24 cellular contexts compared by ENCODE assay signal in the genomic region with DNA sequence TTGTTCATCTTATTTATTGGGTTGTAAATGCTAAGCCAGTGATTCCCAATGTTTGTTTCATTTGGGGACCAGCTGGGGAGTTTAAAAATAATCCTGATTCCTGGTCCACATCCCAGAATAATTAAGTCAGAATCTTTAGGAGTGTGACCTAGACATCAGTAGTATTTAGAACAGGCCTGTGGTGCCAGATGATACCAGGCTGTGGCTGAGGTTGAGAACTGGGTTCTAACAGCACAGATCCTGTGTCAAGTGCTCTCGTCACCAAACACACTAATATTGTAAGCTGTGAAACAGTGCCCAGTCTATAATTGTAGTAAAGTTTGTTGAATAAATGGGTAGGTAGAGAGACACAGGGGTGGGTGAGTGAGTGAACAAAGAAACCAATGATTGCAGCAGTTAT.
"Had no signal": no experiment of that assay in that cellular context is flagged by ENCODE, and none has a peak within 500 bp of the region (broad histone marks: within the 10 kb centered on the region; RNA-seq: fewer than 3 reads in every experiment).

No MANE protein-coding gene starts in this region.

- H3K27ac Mint-ChIP-seq: activated CD4-positive, alpha-beta memory T cell treated with anti-CD3 and anti-CD28 coated beads for 36 hours; activated CD4-positive, alpha-beta T cell treated with anti-CD3 and anti-CD28 coated beads, Interleukin-2, amount 10 ng/mL, durations not matched to agents 7 days and 5 days; activated naive CD4-positive, alpha-beta T cell treated with anti-CD3 and anti-CD28 coated beads, Interleukin-2, amount 50 U/mL, for 72 hours; T-helper 17 cell had no signal

- H3K27me3 ChIP-seq: brain microvascular endothelial cell, cardiac muscle cell, Peyer's patch had no signal

- H3K4me1 ChIP-seq: Peyer's patch had no signal

- DNase-seq: activated CD4-positive, alpha-beta memory T cell treated with anti-CD3 and anti-CD28 coated beads for 36 hours; activated CD4-positive, alpha-beta T cell treated with anti-CD3 and anti-CD28 coated beads, Interleukin-2, amount 10 ng/mL, durations not matched to agents 7 days and 5 days; activated CD4-positive, CD25-positive, alpha-beta regulatory T cell; activated CD8-positive, alpha-beta memory T cell treated with anti-CD3 and anti-CD28 coated beads for 24 hours; activated effector memory CD4-positive, alpha-beta T cell treated with anti-CD3 and anti-CD28 coated beads, Interleukin-2, amount 50 U/mL, for 16 hours; activated naive CD4-positive, alpha-beta T cell treated with Interleukin-2 at 50 U/mL for 16 hours; activated T-cell treated with anti-CD3 and anti-CD28 coated beads, Interleukin-2, amount 50 U/mL, for 4 hours; brain microvascular endothelial cell; Karpas-422; NCI-H1048; NCI-H146; NCI-H187 treated with DMSO at 0.1 percent for 48 hours; NCI-H2081 treated with DMSO at 0.1 percent for 48 hours; NCI-H446; NCI-H526; NCI-H82; SHP77 treated with DMSO at 0.1 percent for 48 hours; T-helper 17 cell; T-helper 9 cell had no signal

- H3K4me1 Mint-ChIP-seq: activated CD4-positive, alpha-beta T cell treated with anti-CD3 and anti-CD28 coated beads, Interleukin-2, amount 10 ng/mL, durations not matched to agents 7 days and 5 days; T-helper 17 cell had no signal

- H3K27ac ChIP-seq: brain microvascular endothelial cell, cardiac muscle cell, Peyer's patch, RWPE1 had no signal

- H3K9me3 ChIP-seq: Peyer's patch had no signal

- H3K36me3 ChIP-seq: brain microvascular endothelial cell, cardiac muscle cell, Peyer's patch had no signal

- H3K4me3 ChIP-seq: cardiac muscle cell, K562, Peyer's patch had no signal

- H3K36me3 Mint-ChIP-seq: activated CD4-positive, alpha-beta memory T cell treated with anti-CD3 and anti-CD28 coated beads for 36 hours; activated naive CD4-positive, alpha-beta T cell treated with anti-CD3 and anti-CD28 coated beads, Interleukin-2, amount 50 U/mL, for 72 hours had no signal

- H3K4me3 Mint-ChIP-seq: activated CD4-positive, alpha-beta memory T cell treated with anti-CD3 and anti-CD28 coated beads for 36 hours; activated CD4-positive, alpha-beta T cell treated with anti-CD3 and anti-CD28 coated beads, Interleukin-2, amount 10 ng/mL, durations not matched to agents 7 days and 5 days; activated T-cell treated with anti-CD3 and anti-CD28 coated beads, Interleukin-2, amount 50 U/mL, for 4 hours; T-helper 17 cell had no signal

- ATAC-seq: activated naive CD4-positive, alpha-beta T cell treated with anti-CD3 and anti-CD28 coated beads, Interleukin-2, amount 50 U/mL, for 72 hours; activated T-cell treated with anti-CD3 and anti-CD28 coated beads, Interleukin-2, amount 50 U/mL, for 4 hours; K562; T-helper 17 cell had no signal

- H3K9me3 Mint-ChIP-seq: activated CD4-positive, alpha-beta memory T cell treated with anti-CD3 and anti-CD28 coated beads for 36 hours; activated CD4-positive, alpha-beta T cell treated with anti-CD3 and anti-CD28 coated beads, Interleukin-2, amount 10 ng/mL, durations not matched to agents 7 days and 5 days; activated naive CD4-positive, alpha-beta T cell treated with anti-CD3 and anti-CD28 coated beads, Interleukin-2, amount 50 U/mL, for 72 hours; activated T-cell treated with anti-CD3 and anti-CD28 coated beads, Interleukin-2, amount 50 U/mL, for 4 hours had no signal
